In the genomic region with DNA sequence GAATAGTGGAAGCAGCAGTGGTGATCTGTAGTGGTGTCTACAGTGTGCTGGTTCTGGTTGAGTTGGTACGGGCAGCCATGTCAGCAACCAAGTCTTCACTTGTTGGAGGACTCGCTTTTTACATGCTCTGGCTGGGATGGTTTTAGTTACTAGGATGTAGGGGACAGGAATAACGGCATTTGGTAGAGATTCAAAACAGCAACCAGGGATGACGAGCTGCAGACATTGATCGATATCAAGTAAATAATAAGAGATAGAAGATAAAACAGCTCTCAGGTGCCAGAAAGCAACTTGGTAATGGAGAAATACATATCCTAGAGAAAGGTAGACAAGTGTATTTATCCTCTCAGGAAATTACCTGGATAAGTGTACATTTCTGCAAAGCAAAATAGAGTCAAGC, we compare ENCODE assay signal across 28 cellular contexts.
"Had no signal": no experiment of that assay in that cellular context is flagged by ENCODE, and none has a peak within 500 bp of the region (broad histone marks: within the 10 kb centered on the region; RNA-seq: fewer than 3 reads in every experiment).

No MANE protein-coding gene starts in this region.

- H3K9me3 Mint-ChIP-seq: immature natural killer cell, natural killer cell had no signal

- DNase-seq: hypothalamus; immature natural killer cell; kidney; left colon; left ventricle myocardium inferior; mesendoderm; naive B cell; natural killer cell; ovary; stimulated activated CD4-positive, alpha-beta T cell treated with anti-CD3 and anti-CD28 coated beads, Interleukin-12 subunit alpha, Interleukin-12 subunit beta, amount 100 ng/mL, for 4 hours; stimulated activated CD4-positive, alpha-beta T cell treated with anti-CD3 and anti-CD28 coated beads, Interleukin-15, amount 100 ng/mL, for 24 hours; stimulated activated CD4-positive, alpha-beta T cell treated with anti-CD3 and anti-CD28 coated beads, Interleukin-2, amount 100 ng/mL, for 24 hours; stimulated activated CD4-positive, alpha-beta T cell treated with anti-CD3 and anti-CD28 coated beads, Interleukin-4, amount 100 ng/mL, for 1 hour; stimulated activated naive B cell treated with anti-CD40 and anti-IgM and Interleukin-4, amounts not matched to agents 10 μg/mL and 1 μg/mL and 100 μg/mL, for 72 hours; stimulated activated naive CD8-positive, alpha-beta T cell treated with anti-CD3 and anti-CD28 coated beads, Interleukin-15, Interleukin-2, amounts not matched to agents 100 U/mL and 50 U/mL, for 24 hours; stomach; testis; thyroid gland; transverse colon; upper lobe of left lung had no signal

- H3K27me3 Mint-ChIP-seq: naive B cell; progenitor cell of endocrine pancreas; stimulated activated naive B cell treated with anti-CD40 and anti-IgM and Interleukin-4, amounts not matched to agents 10 μg/mL and 1 μg/mL and 100 μg/mL, for 72 hours had no signal

- H3K27ac ChIP-seq: left ventricle myocardium inferior, ovary, right atrium auricular region, skin epidermis, stomach, testis, thyroid gland, transverse colon, upper lobe of left lung, vagina had no signal

- H3K36me3 Mint-ChIP-seq: natural killer cell had no signal

- H3K27me3 ChIP-seq: ovary, right atrium auricular region, stomach, testis, thyroid gland, transverse colon, upper lobe of left lung, vagina had no signal

- H3K4me1 ChIP-seq: right atrium auricular region, testis, transverse colon, vagina had no signal

- H3K9me3 ChIP-seq: left ventricle myocardium inferior, ovary, right atrium auricular region, stomach, testis, thyroid gland, transverse colon, upper lobe of left lung, vagina had no signal

- H3K27ac Mint-ChIP-seq: immature natural killer cell; mesothelial cell of epicardium; naive B cell; natural killer cell; progenitor cell of endocrine pancreas; stimulated activated naive B cell treated with anti-CD40 and anti-IgM and Interleukin-4, amounts not matched to agents 10 μg/mL and 1 μg/mL and 100 μg/mL, for 72 hours had no signal

- ATAC-seq: left colon; natural killer cell; sciatic nerve; stimulated activated naive B cell treated with anti-CD40 and anti-IgM and Interleukin-4, amounts not matched to agents 10 μg/mL and 1 μg/mL and 100 μg/mL, for 72 hours; stimulated activated naive CD8-positive, alpha-beta T cell treated with anti-CD3 and anti-CD28 coated beads, Interleukin-15, Interleukin-2, amounts not matched to agents 100 U/mL and 50 U/mL, for 24 hours had no signal

- H3K4me1 Mint-ChIP-seq: immature natural killer cell; naive B cell; stimulated activated naive B cell treated with anti-CD40 and anti-IgM and Interleukin-4, amounts not matched to agents 10 μg/mL and 1 μg/mL and 100 μg/mL, for 72 hours had no signal

- H3K4me3 ChIP-seq: left ventricle myocardium inferior, lung, ovary, right atrium auricular region, skin epidermis, stomach, testis, thyroid gland, transverse colon, upper lobe of left lung, vagina had no signal

- H3K4me3 Mint-ChIP-seq: immature natural killer cell; mesothelial cell of epicardium; naive B cell; natural killer cell; stimulated activated naive B cell treated with anti-CD40 and anti-IgM and Interleukin-4, amounts not matched to agents 10 μg/mL and 1 μg/mL and 100 μg/mL, for 72 hours had no signal

- FAIRE-seq: islet of Langerhans, kidney had no signal

- H3K36me3 ChIP-seq: ovary, right atrium auricular region, thyroid gland, transverse colon, upper lobe of left lung, vagina had no signal
